Comparison of ENCODE assay signal across 8 cellular contexts in genomic region chr19:17510220-17510993, GRCh38. TPM values are rescaled to one million over a fixed set of nuclear protein-coding genes. Genes with fewer than 3 reads are reported as not detected.
A peak's percentile ranks its signal among the peaks of the same experiment; 100 is the strongest.
DNase-seq lines count a peak whose midpoint lies in the region; ATAC-seq, FAIRE-seq and TF ChIP-seq lines count a peak whose summit lies in the region.

No MANE protein-coding gene starts in this region.

- no peaks in the 10 kb centered on the region for H3K27me3 Mint-ChIP-seq in T-cell

- H3K4me3 ChIP-seq in GM12865 (ENCODE audit: low read depth, low read length) (peak overlapping the region; percentile 71), fibroblast of pulmonary artery (replicated peaks; ENCODE audit: low read depth, low read length) (peak overlapping the region; percentile 79), sigmoid colon (peak overlapping the region; percentile 91 to 100 (median 95))

- no peak for ATAC-seq in T-cell (replicated peaks in 1 of 4)

- intact Hi-C loops in sigmoid colon (cut with DNase I): loop anchor here (5.0 kb wide), 1 partner anchor 43 kb away; no protein-coding TSS in a partner anchor

- TF ChIP-seq POLR2A in sigmoid colon (IDR thresholded peaks at IDR 0.05): no peak

- peak overlapping the region; percentile 99 to 100 (median 100) for H3K27ac ChIP-seq in sigmoid colon

- no peaks in the 10 kb centered on the region for H3K9me3 ChIP-seq in sigmoid colon

- peaks cover 0 to 1% (median 0%) of the 10 kb centered on the region in 4 donors for H3K36me3 ChIP-seq in sigmoid colon

- POLR2A ChIA-PET in T-cell (lab: Charles Lee): interaction anchor here in 1 of 2 donors (0.5 to 0.7 kb wide), 2 partner anchors 14 to 434 kb away, joined by 3 to 8 read pairs; no protein-coding TSS in a partner anchor

- TF ChIP-seq CTCF in GM12865 (IDR thresholded peaks at IDR 0.05; ENCODE audit: insufficient read depth, low read depth, low read length, missing control alignments) (no peak), fibroblast of pulmonary artery (IDR thresholded peaks at IDR 0.05; ENCODE audit: low read length, missing control alignments) (no peak), sigmoid colon (IDR thresholded peaks at IDR 0.05) (no peak)

- peaks cover 0 to 38% (median 30%) of the 10 kb centered on the region in 4 donors for H3K4me1 ChIP-seq in sigmoid colon

- FAIRE-seq in urothelium cell line (lab: Jason Lieb, UNC): no peak

- TF ChIP-seq EP300 in sigmoid colon (IDR thresholded peaks at IDR 0.05): no peak

- H3K4me3 Mint-ChIP-seq in T-cell: peak overlapping the region; percentile 98 to 99 (median 99)

- no peaks in the 10 kb centered on the region for H3K27me3 ChIP-seq in sigmoid colon

- DNase-seq in GM12865 (ENCODE audit: low read depth) (no peak), T-cell (no peak), fibroblast of pulmonary artery (ENCODE audit: low read depth) (no peak), sigmoid colon (no peak), hippocampal formation (lab: John Stamatoyannopoulos, UW) (no peak), mesenteric fat pad (ENCODE audit: low spot score) (no peak), NOMO-1 (lab: John Stamatoyannopoulos, UW; ENCODE audit: unreplicated experiment in 2 of 2) (no peak), urothelium cell line (ENCODE audit: low spot score) (no peak)

- 37 to 42% methylated on average over 13 of the region's 13 CpGs for WGBS in sigmoid colon, 2 donors

- no peaks in the 10 kb centered on the region for H3K9me3 Mint-ChIP-seq in T-cell

- CTCF ChIA-PET in T-cell (lab: Charles Lee): interaction anchor here (0.6 to 1.0 kb wide), 3 partner anchors 14 to 63 kb away, joined by 3 to 4 read pairs (median 4); no protein-coding TSS in a partner anchor

- H3K27ac Mint-ChIP-seq in T-cell: peak overlapping the region; percentile 97 to 98

- H3K4me1 Mint-ChIP-seq in T-cell: peaks cover 35 to 49% (median 36%) of the 10 kb centered on the region in 3 donors

- peaks cover 8% of the 10 kb centered on the region for H3K36me3 Mint-ChIP-seq in T-cell

RNA-seq across cellular contexts. Expression of gene PGLS, which starts 1.0 kb away (rescaled TPM):
- total RNA-seq in T-cell (100 to 1,000 TPM in 1 of 5 donors, 10 to 100 TPM in 4; 46.2 to 103 (median 77.5) TPM), sigmoid colon (10 to 100 TPM; 27.8 to 54.6 (median 47.2) TPM), mesenteric fat pad (66.9 TPM)
- polyA plus RNA-seq in sigmoid colon: 100 to 1,000 TPM; 103 to 122 (median 115) TPM

RNA-seq across cellular contexts. Expression of gene SLC27A1, which starts 40.1 kb away (rescaled TPM):
- total RNA-seq in T-cell (10 to 100 TPM in 3 of 5 donors, 1 to 10 TPM in 2; 5.9 to 13.3 (median 10.5) TPM), sigmoid colon (10 to 100 TPM; 13.2 to 23.8 (median 15.9) TPM), mesenteric fat pad (36.5 TPM)
- 1 to 10 TPM in 2 of 3 donors, under 1 TPM in 1; 0.69 to 8.8 (median 3.6) TPM for polyA plus RNA-seq in sigmoid colon

RNA-seq across cellular contexts. Expression of gene COLGALT1, which starts 45.0 kb away (rescaled TPM):
- total RNA-seq in T-cell (10 to 100 TPM; 43.0 to 78.1 (median 70.8) TPM), sigmoid colon (10 to 100 TPM; 49.6 to 62.3 (median 53.5) TPM), mesenteric fat pad (117 TPM)
- polyA plus RNA-seq in sigmoid colon: 10 to 100 TPM in 2 of 3 donors, 1 to 10 TPM in 1; 7.8 to 59.8 (median 15.5) TPM

RNA-seq across cellular contexts. Expression of gene NXNL1, which starts 49.7 kb away (rescaled TPM):
- not detected for total RNA-seq in T-cell
- total RNA-seq in sigmoid colon: not detected
- not detected for polyA plus RNA-seq in sigmoid colon
- total RNA-seq in mesenteric fat pad: 1.3 TPM
